In the genomic region with DNA sequence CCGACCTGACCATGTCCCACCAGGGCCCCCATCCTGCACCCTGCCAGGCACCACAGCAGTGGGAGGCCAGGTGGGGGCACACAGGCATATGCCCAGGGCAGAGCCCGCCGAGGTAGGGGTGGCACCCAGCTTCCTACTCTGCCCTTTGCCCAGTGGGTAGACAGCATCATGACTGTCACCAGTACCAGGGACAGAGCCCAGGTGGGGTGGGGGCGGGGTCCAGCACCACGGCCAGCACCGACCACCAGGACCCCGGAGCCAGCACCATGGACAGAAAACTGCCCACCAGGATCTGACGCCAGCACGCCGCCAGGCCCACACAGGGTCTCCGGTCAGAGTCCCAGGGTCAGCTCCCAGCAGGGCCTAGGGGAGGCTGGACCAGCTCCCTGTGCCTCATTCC, we compare ENCODE assay signal across 2 cellular contexts.
TF ChIP-seq lines count a peak whose summit lies in the region.

No MANE protein-coding gene starts in this region.

TF ChIP-seq in HepG2, 621 proteins besides CTCF, POLR2A, EP300 and RAD21 (continued from another document and continues in another):
- TF ChIP-seq, protein P1, sequence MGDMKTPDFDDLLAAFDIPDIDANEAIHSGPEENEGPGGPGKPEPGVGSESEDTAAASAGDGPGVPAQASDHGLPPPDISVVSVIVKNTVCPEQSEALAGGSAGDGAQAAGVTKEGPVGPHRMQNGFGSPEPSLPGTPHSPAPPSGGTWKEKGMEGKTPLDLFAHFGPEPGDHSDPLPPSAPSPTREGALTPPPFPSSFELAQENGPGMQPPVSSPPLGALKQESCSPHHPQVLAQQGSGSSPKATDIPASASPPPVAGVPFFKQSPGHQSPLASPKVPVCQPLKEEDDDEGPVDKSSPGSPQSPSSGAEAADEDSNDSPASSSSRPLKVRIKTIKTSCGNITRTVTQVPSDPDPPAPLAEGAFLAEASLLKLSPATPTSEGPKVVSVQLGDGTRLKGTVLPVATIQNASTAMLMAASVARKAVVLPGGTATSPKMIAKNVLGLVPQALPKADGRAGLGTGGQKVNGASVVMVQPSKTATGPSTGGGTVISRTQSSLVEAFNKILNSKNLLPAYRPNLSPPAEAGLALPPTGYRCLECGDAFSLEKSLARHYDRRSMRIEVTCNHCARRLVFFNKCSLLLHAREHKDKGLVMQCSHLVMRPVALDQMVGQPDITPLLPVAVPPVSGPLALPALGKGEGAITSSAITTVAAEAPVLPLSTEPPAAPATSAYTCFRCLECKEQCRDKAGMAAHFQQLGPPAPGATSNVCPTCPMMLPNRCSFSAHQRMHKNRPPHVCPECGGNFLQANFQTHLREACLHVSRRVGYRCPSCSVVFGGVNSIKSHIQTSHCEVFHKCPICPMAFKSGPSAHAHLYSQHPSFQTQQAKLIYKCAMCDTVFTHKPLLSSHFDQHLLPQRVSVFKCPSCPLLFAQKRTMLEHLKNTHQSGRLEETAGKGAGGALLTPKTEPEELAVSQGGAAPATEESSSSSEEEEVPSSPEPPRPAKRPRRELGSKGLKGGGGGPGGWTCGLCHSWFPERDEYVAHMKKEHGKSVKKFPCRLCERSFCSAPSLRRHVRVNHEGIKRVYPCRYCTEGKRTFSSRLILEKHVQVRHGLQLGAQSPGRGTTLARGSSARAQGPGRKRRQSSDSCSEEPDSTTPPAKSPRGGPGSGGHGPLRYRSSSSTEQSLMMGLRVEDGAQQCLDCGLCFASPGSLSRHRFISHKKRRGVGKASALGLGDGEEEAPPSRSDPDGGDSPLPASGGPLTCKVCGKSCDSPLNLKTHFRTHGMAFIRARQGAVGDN (CRISPR knock-in tag; IDR thresholded peaks at IDR 0.05), result peak; percentile 51
- TF ChIP-seq, protein P2, sequence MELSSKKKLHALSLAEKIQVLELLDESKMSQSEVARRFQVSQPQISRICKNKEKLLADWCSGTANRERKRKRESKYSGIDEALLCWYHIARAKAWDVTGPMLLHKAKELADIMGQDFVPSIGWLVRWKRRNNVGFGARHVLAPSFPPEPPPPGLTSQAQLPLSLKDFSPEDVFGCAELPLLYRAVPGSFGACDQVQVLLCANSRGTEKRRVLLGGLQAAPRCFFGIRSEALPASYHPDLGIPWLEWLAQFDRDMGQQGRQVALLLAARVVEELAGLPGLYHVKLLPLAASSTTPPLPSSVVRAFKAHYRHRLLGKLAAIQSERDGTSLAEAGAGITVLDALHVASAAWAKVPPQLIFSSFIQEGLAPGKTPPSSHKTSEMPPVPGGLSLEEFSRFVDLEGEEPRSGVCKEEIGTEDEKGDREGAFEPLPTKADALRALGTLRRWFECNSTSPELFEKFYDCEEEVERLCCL (CRISPR knock-in tag; IDR thresholded peaks at IDR 0.05; ENCODE audit: borderline replicate concordance), result peak; percentile 85; the same call in 1 of the 2 replicates
- TF ChIP-seq, protein P3, sequence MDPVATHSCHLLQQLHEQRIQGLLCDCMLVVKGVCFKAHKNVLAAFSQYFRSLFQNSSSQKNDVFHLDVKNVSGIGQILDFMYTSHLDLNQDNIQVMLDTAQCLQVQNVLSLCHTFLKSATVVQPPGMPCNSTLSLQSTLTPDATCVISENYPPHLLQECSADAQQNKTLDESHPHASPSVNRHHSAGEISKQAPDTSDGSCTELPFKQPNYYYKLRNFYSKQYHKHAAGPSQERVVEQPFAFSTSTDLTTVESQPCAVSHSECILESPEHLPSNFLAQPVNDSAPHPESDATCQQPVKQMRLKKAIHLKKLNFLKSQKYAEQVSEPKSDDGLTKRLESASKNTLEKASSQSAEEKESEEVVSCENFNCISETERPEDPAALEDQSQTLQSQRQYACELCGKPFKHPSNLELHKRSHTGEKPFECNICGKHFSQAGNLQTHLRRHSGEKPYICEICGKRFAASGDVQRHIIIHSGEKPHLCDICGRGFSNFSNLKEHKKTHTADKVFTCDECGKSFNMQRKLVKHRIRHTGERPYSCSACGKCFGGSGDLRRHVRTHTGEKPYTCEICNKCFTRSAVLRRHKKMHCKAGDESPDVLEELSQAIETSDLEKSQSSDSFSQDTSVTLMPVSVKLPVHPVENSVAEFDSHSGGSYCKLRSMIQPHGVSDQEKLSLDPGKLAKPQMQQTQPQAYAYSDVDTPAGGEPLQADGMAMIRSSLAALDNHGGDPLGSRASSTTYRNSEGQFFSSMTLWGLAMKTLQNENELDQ (CRISPR knock-in tag; IDR thresholded peaks at IDR 0.05; ENCODE audit: borderline replicate concordance), result peak; percentile 75; the same call in 1 of the 2 replicates
- peak; percentile 95 for TF ChIP-seq ZNF232 (CRISPR knock-in tag; IDR thresholded peaks at IDR 0.05; ENCODE audit: borderline replicate concordance)
- TF ChIP-seq, protein P4, sequence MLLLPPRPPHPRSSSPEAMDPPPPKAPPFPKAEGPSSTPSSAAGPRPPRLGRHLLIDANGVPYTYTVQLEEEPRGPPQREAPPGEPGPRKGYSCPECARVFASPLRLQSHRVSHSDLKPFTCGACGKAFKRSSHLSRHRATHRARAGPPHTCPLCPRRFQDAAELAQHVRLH (CRISPR knock-in tag; IDR thresholded peaks at IDR 0.05; ENCODE audit: borderline replicate concordance, low read depth), result 0 out of 2 replicates have a peak, but pooled peaks have one; percentile 30
- no peak for TF ChIP-seq SP4 (CRISPR knock-in tag; IDR thresholded peaks at IDR 0.05)
- peak; percentile 40; the same call in 1 of the 3 replicates for TF ChIP-seq MXI1 (IDR thresholded peaks at IDR 0.05; ENCODE audit: borderline replicate concordance, low read depth, low read length)
- peak; percentile 83; the same call in 1 of the 2 replicates for TF ChIP-seq ZNF772 (CRISPR knock-in tag; IDR thresholded peaks at IDR 0.05)
- TF ChIP-seq, protein P5, sequence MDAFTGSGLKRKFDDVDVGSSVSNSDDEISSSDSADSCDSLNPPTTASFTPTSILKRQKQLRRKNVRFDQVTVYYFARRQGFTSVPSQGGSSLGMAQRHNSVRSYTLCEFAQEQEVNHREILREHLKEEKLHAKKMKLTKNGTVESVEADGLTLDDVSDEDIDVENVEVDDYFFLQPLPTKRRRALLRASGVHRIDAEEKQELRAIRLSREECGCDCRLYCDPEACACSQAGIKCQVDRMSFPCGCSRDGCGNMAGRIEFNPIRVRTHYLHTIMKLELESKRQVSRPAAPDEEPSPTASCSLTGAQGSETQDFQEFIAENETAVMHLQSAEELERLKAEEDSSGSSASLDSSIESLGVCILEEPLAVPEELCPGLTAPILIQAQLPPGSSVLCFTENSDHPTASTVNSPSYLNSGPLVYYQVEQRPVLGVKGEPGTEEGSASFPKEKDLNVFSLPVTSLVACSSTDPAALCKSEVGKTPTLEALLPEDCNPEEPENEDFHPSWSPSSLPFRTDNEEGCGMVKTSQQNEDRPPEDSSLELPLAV (CRISPR knock-in tag; conservative IDR thresholded peaks at IDR 0.05; ENCODE audit: low read depth), result no peak
- 0 out of 2 replicates have a peak, but pooled peaks have one; percentile 65 for TF ChIP-seq ZNF20 (CRISPR knock-in tag; IDR thresholded peaks at IDR 0.05)

TF ChIP-seq in WTC11, 78 proteins besides CTCF, POLR2A, EP300 and RAD21 (continued from another document and continues in another):
- TF ChIP-seq, protein P6, sequence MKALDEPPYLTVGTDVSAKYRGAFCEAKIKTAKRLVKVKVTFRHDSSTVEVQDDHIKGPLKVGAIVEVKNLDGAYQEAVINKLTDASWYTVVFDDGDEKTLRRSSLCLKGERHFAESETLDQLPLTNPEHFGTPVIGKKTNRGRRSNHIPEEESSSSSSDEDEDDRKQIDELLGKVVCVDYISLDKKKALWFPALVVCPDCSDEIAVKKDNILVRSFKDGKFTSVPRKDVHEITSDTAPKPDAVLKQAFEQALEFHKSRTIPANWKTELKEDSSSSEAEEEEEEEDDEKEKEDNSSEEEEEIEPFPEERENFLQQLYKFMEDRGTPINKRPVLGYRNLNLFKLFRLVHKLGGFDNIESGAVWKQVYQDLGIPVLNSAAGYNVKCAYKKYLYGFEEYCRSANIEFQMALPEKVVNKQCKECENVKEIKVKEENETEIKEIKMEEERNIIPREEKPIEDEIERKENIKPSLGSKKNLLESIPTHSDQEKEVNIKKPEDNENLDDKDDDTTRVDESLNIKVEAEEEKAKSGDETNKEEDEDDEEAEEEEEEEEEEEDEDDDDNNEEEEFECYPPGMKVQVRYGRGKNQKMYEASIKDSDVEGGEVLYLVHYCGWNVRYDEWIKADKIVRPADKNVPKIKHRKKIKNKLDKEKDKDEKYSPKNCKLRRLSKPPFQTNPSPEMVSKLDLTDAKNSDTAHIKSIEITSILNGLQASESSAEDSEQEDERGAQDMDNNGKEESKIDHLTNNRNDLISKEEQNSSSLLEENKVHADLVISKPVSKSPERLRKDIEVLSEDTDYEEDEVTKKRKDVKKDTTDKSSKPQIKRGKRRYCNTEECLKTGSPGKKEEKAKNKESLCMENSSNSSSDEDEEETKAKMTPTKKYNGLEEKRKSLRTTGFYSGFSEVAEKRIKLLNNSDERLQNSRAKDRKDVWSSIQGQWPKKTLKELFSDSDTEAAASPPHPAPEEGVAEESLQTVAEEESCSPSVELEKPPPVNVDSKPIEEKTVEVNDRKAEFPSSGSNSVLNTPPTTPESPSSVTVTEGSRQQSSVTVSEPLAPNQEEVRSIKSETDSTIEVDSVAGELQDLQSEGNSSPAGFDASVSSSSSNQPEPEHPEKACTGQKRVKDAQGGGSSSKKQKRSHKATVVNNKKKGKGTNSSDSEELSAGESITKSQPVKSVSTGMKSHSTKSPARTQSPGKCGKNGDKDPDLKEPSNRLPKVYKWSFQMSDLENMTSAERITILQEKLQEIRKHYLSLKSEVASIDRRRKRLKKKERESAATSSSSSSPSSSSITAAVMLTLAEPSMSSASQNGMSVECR (CRISPR knock-in tag; IDR thresholded peaks at IDR 0.05; ENCODE audit: borderline replicate concordance), result peak; percentile 100
- TF ChIP-seq ZNF317 (CRISPR knock-in tag; IDR thresholded peaks at IDR 0.05; ENCODE audit: borderline replicate concordance, low read depth) (peak; percentile 93), ATF1 (CRISPR knock-in tag; IDR thresholded peaks at IDR 0.05) (peak; percentile 98), FOXK1 (CRISPR knock-in tag; IDR thresholded peaks at IDR 0.05) (peak; percentile 99), RELA (CRISPR knock-in tag; IDR thresholded peaks at IDR 0.05; ENCODE audit: borderline replicate concordance) (peak; percentile 100), FOXP1 (CRISPR knock-in tag; IDR thresholded peaks at IDR 0.05; ENCODE audit: borderline replicate concordance) (peak; percentile 100), ZNF423 (CRISPR knock-in tag; IDR thresholded peaks at IDR 0.05) (peak; percentile 48; the same call in 1 of the 2 replicates), ZNF232 (CRISPR knock-in tag; IDR thresholded peaks at IDR 0.05) (peak; percentile 100), MYBL2 (CRISPR knock-in tag; IDR thresholded peaks at IDR 0.05) (peak; percentile 98), JAZF1 (CRISPR knock-in tag; IDR thresholded peaks at IDR 0.05) (no peak), IRF2 (CRISPR knock-in tag; IDR thresholded peaks at IDR 0.05; ENCODE audit: borderline replicate concordance, low read depth) (peak; percentile 98; the same call in 1 of the 2 replicates), SP1 (CRISPR knock-in tag; conservative IDR thresholded peaks at IDR 0.05) (peak; percentile 88)
- TF ChIP-seq, protein P7, sequence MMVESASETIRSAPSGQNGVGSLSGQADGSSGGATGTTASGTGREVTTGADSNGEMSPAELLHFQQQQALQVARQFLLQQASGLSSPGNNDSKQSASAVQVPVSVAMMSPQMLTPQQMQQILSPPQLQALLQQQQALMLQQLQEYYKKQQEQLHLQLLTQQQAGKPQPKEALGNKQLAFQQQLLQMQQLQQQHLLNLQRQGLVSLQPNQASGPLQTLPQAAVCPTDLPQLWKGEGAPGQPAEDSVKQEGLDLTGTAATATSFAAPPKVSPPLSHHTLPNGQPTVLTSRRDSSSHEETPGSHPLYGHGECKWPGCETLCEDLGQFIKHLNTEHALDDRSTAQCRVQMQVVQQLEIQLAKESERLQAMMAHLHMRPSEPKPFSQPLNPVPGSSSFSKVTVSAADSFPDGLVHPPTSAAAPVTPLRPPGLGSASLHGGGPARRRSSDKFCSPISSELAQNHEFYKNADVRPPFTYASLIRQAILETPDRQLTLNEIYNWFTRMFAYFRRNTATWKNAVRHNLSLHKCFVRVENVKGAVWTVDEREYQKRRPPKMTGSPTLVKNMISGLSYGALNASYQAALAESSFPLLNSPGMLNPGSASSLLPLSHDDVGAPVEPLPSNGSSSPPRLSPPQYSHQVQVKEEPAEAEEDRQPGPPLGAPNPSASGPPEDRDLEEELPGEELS (CRISPR knock-in tag; IDR thresholded peaks at IDR 0.05), result peak; percentile 100
- TF ChIP-seq, protein P8, sequence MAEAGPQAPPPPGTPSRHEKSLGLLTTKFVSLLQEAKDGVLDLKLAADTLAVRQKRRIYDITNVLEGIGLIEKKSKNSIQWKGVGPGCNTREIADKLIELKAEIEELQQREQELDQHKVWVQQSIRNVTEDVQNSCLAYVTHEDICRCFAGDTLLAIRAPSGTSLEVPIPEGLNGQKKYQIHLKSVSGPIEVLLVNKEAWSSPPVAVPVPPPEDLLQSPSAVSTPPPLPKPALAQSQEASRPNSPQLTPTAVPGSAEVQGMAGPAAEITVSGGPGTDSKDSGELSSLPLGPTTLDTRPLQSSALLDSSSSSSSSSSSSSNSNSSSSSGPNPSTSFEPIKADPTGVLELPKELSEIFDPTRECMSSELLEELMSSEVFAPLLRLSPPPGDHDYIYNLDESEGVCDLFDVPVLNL (CRISPR knock-in tag; IDR thresholded peaks at IDR 0.05; ENCODE audit: borderline replicate concordance, low read depth), result peak; percentile 99
- TF ChIP-seq, protein P9, sequence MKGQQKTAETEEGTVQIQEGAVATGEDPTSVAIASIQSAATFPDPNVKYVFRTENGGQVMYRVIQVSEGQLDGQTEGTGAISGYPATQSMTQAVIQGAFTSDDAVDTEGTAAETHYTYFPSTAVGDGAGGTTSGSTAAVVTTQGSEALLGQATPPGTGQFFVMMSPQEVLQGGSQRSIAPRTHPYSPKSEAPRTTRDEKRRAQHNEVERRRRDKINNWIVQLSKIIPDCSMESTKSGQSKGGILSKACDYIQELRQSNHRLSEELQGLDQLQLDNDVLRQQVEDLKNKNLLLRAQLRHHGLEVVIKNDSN (CRISPR knock-in tag; IDR thresholded peaks at IDR 0.05), result peak; percentile 97
- TF ChIP-seq, protein P10, sequence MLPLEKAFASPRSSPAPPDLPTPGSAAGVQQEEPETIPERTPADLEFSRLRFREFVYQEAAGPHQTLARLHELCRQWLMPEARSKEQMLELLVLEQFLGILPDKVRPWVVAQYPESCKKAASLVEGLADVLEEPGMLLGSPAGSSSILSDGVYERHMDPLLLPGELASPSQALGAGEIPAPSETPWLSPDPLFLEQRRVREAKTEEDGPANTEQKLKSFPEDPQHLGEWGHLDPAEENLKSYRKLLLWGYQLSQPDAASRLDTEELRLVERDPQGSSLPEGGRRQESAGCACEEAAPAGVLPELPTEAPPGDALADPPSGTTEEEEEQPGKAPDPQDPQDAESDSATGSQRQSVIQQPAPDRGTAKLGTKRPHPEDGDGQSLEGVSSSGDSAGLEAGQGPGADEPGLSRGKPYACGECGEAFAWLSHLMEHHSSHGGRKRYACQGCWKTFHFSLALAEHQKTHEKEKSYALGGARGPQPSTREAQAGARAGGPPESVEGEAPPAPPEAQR (CRISPR knock-in tag; IDR thresholded peaks at IDR 0.05), result peak; percentile 97
- TF ChIP-seq, protein P11, sequence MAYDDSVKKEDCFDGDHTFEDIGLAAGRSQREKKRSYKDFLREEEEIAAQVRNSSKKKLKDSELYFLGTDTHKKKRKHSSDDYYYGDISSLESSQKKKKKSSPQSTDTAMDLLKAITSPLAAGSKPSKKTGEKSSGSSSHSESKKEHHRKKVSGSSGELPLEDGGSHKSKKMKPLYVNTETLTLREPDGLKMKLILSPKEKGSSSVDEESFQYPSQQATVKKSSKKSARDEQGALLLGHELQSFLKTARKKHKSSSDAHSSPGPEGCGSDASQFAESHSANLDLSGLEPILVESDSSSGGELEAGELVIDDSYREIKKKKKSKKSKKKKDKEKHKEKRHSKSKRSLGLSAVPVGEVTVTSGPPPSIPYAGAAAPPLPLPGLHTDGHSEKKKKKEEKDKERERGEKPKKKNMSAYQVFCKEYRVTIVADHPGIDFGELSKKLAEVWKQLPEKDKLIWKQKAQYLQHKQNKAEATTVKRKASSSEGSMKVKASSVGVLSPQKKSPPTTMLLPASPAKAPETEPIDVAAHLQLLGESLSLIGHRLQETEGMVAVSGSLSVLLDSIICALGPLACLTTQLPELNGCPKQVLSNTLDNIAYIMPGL (CRISPR knock-in tag; IDR thresholded peaks at IDR 0.05), result peak; percentile 95
- TF ChIP-seq, protein P12, sequence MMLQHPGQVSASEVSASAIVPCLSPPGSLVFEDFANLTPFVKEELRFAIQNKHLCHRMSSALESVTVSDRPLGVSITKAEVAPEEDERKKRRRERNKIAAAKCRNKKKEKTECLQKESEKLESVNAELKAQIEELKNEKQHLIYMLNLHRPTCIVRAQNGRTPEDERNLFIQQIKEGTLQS (CRISPR knock-in tag; conservative IDR thresholded peaks at IDR 0.05), result peak; percentile 95
